26 cellular contexts compared by ENCODE assay signal in the genomic region with DNA sequence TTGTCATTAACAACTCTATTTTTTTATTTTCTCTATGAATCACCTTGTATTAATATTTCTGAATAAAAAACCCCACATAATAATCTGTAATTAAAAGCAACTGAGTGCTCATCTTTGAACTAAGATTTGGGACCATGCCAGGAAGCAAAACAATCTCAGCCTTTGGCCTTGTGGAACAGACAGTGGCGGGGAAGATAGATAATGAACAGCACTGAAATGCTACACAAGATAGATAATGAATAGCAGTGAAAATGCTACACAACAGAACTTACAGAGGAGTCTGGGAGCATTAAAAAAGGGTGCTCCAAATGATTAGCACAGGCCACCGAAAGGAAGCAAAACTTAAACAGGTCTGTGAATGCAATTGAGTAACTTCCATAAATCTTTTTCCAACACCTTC.
DNase-seq lines count a peak whose midpoint lies in the region; ATAC-seq, FAIRE-seq and TF ChIP-seq lines count a peak whose summit lies in the region.
"Had no signal": no experiment of that assay in that cellular context is flagged by ENCODE, and none has a peak within 500 bp of the region (broad histone marks: within the 10 kb centered on the region; RNA-seq: fewer than 3 reads in every experiment).

No MANE protein-coding gene starts in this region.

- TF ChIP-seq POLR2A in K562 (conservative IDR thresholded peaks at IDR 0.05) (no peak), right lobe of liver (IDR thresholded peaks at IDR 0.05) (no peak)

- TF ChIP-seq EP300 in SK-N-SH (IDR thresholded peaks at IDR 0.05; ENCODE audit: borderline replicate concordance in 1 of 2, low read depth in 1 of 2, low read length in 1 of 2) (no peak), K562 (IDR thresholded peaks at IDR 0.05; ENCODE audit: low read length) (no peak)

- H3K27ac Mint-ChIP-seq in Caco-2 (ENCODE audit: unreplicated experiment) (peak overlapping the region; percentile 29), GM23338 (no peak overlapping the region)
- H3K27ac Mint-ChIP-seq: CD14-positive monocyte; CD4-positive, alpha-beta memory T cell; CD4-positive, CD25-positive, alpha-beta regulatory T cell; CD8-positive, alpha-beta memory T cell had no signal

- TF ChIP-seq CTCF in SK-N-SH (IDR thresholded peaks at IDR 0.05) (no peak), Caco-2 (IDR thresholded peaks at IDR 0.05; ENCODE audit: insufficient read depth in 1 of 2, low read depth in 1 of 2, low read length in 1 of 2, severe bottlenecking in 1 of 2, unreplicated experiment in 1 of 2) (no peak), GM23338 (conservative IDR thresholded peaks at IDR 0.05; ENCODE audit: low read depth in 2 of 2) (no peak), K562 (IDR thresholded peaks at IDR 0.05 in 2 of 3, conservative IDR thresholded peaks at IDR 0.05 in 1 of 3; ENCODE audit: insufficient read depth in 2 of 3, low read depth in 1 of 3, low read length in 3 of 3) (no peak), right lobe of liver (IDR thresholded peaks at IDR 0.05) (no peak)

- H3K36me3 ChIP-seq in SK-N-SH (replicated peaks in 1 of 2; ENCODE audit: control insufficient read depth in 1 of 2, insufficient read depth in 2 of 2, low read length in 1 of 2) = no peaks in the 10 kb centered on the region
- no peaks in the 10 kb centered on the region for H3K36me3 ChIP-seq in Caco-2 (ENCODE audit: control insufficient read depth, insufficient read depth, low read length)
- H3K36me3 ChIP-seq in GM23338 (ENCODE audit: insufficient read depth) = no peaks in the 10 kb centered on the region
- no peaks in the 10 kb centered on the region for H3K36me3 ChIP-seq in K562 (ENCODE audit: control insufficient read depth, insufficient read depth, low read length)
- H3K36me3 ChIP-seq in right lobe of liver = no peaks in the 10 kb centered on the region
- H3K36me3 ChIP-seq: BE2C, BLaER1 had no signal

- no peaks in the 10 kb centered on the region for H3K9me1 ChIP-seq in K562 (ENCODE audit: control insufficient read depth, insufficient read depth, low read length)

- no peaks in the 10 kb centered on the region for H3K9me2 ChIP-seq in SK-N-SH
- 0 out of 2 replicates have a peak, but pooled peaks cover 2% of the 10 kb centered on the region for H3K9me2 ChIP-seq in GM23338 (ENCODE audit: insufficient read depth)

- H2AFZ ChIP-seq in SK-N-SH (ENCODE audit: low read depth) = no peak overlapping the region
- H2AFZ ChIP-seq in GM23338 = peak overlapping the region; percentile 28; the same call in 1 of the 2 replicates
- no peak overlapping the region for H2AFZ ChIP-seq in K562 (ENCODE audit: low read depth, low read length)

- H3K4me1 Mint-ChIP-seq in Caco-2 (ENCODE audit: low read depth, unreplicated experiment) = no peaks in the 10 kb centered on the region
- H3K4me1 Mint-ChIP-seq in GM23338 = peaks cover 4% of the 10 kb centered on the region
- H3K4me1 Mint-ChIP-seq: CD14-positive monocyte; CD4-positive, alpha-beta memory T cell; CD4-positive, CD25-positive, alpha-beta regulatory T cell; CD8-positive, alpha-beta memory T cell had no signal

- no peak for TF ChIP-seq RAD21 in SK-N-SH (IDR thresholded peaks at IDR 0.05; ENCODE audit: low read length)
- no peak for TF ChIP-seq RAD21 in K562 (CRISPR knock-in tag; conservative IDR thresholded peaks at IDR 0.05 in 1 of 2, IDR thresholded peaks at IDR 0.05 in 1 of 2)

- H3K4me2 ChIP-seq in SK-N-SH (no peak overlapping the region), GM23338 (no peak overlapping the region), K562 (ENCODE audit: insufficient read depth, low read length) (no peak overlapping the region)
- H3K4me2 ChIP-seq: BLaER1 had no signal

- H3K27me3 ChIP-seq in SK-N-SH (ENCODE audit: insufficient read depth) (no peaks in the 10 kb centered on the region), Caco-2 (replicated peaks; ENCODE audit: control insufficient read depth, insufficient read depth, low read length) (no peaks in the 10 kb centered on the region), GM23338 (ENCODE audit: insufficient read depth) (no peaks in the 10 kb centered on the region), K562 (ENCODE audit: control insufficient read depth in 2 of 2, insufficient read depth in 2 of 2, low read length in 2 of 2) (no peaks in the 10 kb centered on the region), right lobe of liver (no peaks in the 10 kb centered on the region)
- H3K27me3 ChIP-seq: BE2C, BLaER1 had no signal

- H4K20me1 ChIP-seq in SK-N-SH (ENCODE audit: insufficient read depth) (no peaks in the 10 kb centered on the region), GM23338 (replicated peaks; ENCODE audit: insufficient read depth) (no peaks in the 10 kb centered on the region), K562 (replicated peaks; ENCODE audit: control insufficient read depth, insufficient read depth, low read length) (no peaks in the 10 kb centered on the region)
- H4K20me1 ChIP-seq: BLaER1 had no signal

- H3K4me3 ChIP-seq in SK-N-SH (ENCODE audit: low read depth in 2 of 2, low read length in 1 of 2) (no peak overlapping the region), Caco-2 (ENCODE audit: low read depth, low read length) (no peak overlapping the region), GM23338 (no peak overlapping the region), K562 (no peak overlapping the region), right lobe of liver (no peak overlapping the region)
- H3K4me3 ChIP-seq: BLaER1 had no signal

- H3K4me1 ChIP-seq in SK-N-SH (ENCODE audit: control insufficient read depth in 1 of 2, insufficient read depth in 2 of 2, low read depth in 1 of 2, low read length in 1 of 2) (no peaks in the 10 kb centered on the region; a peak in 2 of 4 replicates), Caco-2 (0 out of 2 replicates have a peak, but pooled peaks cover 4% of the 10 kb centered on the region), GM23338 (ENCODE audit: insufficient read depth) (no peaks in the 10 kb centered on the region; the same call in 1 of the 2 replicates), K562 (replicated peaks in 1 of 2; ENCODE audit: control insufficient read depth in 2 of 2, insufficient read depth in 2 of 2, low read length in 2 of 2) (no peaks in the 10 kb centered on the region; a peak in 1 of 5 replicates), right lobe of liver (no peaks in the 10 kb centered on the region)
- H3K4me1 ChIP-seq: BLaER1 had no signal

- CTCF ChIA-PET in SK-N-SH (lab: Yijun Ruan, JAX) (no interaction called here), Caco-2 (lab: Charles Lee) (no interaction called here), K562 (lab: Yijun Ruan, JAX; ENCODE audit: low intra/inter-chr PET ratio) (no interaction called here)

- POLR2A ChIA-PET in SK-N-SH (lab: Yijun Ruan, JAX) = no interaction called here
- POLR2A ChIA-PET in Caco-2 (lab: Charles Lee) = interaction anchor here (0.8 kb wide), 1 partner anchor 150 kb away, joined by 3 read pairs; no protein-coding TSS in a partner anchor
- POLR2A ChIA-PET in K562 (lab: Yijun Ruan, JAX) = no interaction called here

- no peaks in the 10 kb centered on the region for H3K36me3 Mint-ChIP-seq in Caco-2 (ENCODE audit: insufficient read depth, unreplicated experiment)
- H3K36me3 Mint-ChIP-seq in GM23338 (ENCODE audit: low read depth) = no peaks in the 10 kb centered on the region
- H3K36me3 Mint-ChIP-seq: CD14-positive monocyte; CD4-positive, alpha-beta memory T cell; CD4-positive, CD25-positive, alpha-beta regulatory T cell; CD8-positive, alpha-beta memory T cell had no signal

- intact Hi-C loops in Caco-2 (cut with micrococcal nuclease; ENCODE audit: unreplicated experiment) (no loop called here), K562 (cut with micrococcal nuclease) (no loop called here), right lobe of liver (cut with DNase I) (no loop called here)

- FAIRE-seq in K562 (lab: Jason Lieb, UNC) = no peak
- FAIRE-seq: A204.1, D721Med, G401.6, GM12891, GM19239 had no signal

- no peaks in the 10 kb centered on the region for H3K79me2 ChIP-seq in SK-N-SH (ENCODE audit: insufficient read depth)
- no peaks in the 10 kb centered on the region for H3K79me2 ChIP-seq in GM23338 (replicated peaks; ENCODE audit: insufficient read depth)
- no peaks in the 10 kb centered on the region for H3K79me2 ChIP-seq in K562 (ENCODE audit: control insufficient read depth, insufficient read depth, low read length)

- H3K9me3 ChIP-seq in SK-N-SH = no peaks in the 10 kb centered on the region; the same call in 1 of the 2 replicates
- H3K9me3 ChIP-seq in Caco-2 = no peaks in the 10 kb centered on the region
- no peaks in the 10 kb centered on the region for H3K9me3 ChIP-seq in K562 (replicated peaks; ENCODE audit: control insufficient read depth, insufficient read depth, low read depth, low read length)
- no peaks in the 10 kb centered on the region for H3K9me3 ChIP-seq in right lobe of liver
- H3K9me3 ChIP-seq: BE2C, BLaER1 had no signal

- H3K27ac ChIP-seq in SK-N-SH (ENCODE audit: low read depth in 2 of 2, low read length in 1 of 2) = peak overlapping the region in 1 of 2 experiments; percentile 34; a peak in 1 of 4 replicates
- H3K27ac ChIP-seq in GM23338 (ENCODE audit: low read depth) = no peak overlapping the region
- H3K27ac ChIP-seq in K562 (ENCODE audit: extremely low read depth, low read depth, low read length) = no peak overlapping the region
- no peak overlapping the region for H3K27ac ChIP-seq in right lobe of liver
- H3K27ac ChIP-seq: BLaER1 had no signal

- BruUV-seq in Caco-2 (replicated peaks; lab: Mats Ljungman, UMichigan) (no TSS peak), K562 (replicated peaks; lab: Mats Ljungman, UMichigan) (no TSS peak)

- H3K27me3 Mint-ChIP-seq in Caco-2 (ENCODE audit: insufficient read depth, unreplicated experiment) (peaks cover 3% of the 10 kb centered on the region), GM23338 (ENCODE audit: insufficient read depth, low read depth, poor library complexity) (no peaks in the 10 kb centered on the region)
- H3K27me3 Mint-ChIP-seq: CD4-positive, alpha-beta memory T cell; CD4-positive, CD25-positive, alpha-beta regulatory T cell; CD8-positive, alpha-beta memory T cell had no signal

- H3K9ac ChIP-seq in SK-N-SH (no peak overlapping the region), K562 (ENCODE audit: insufficient read depth in 1 of 2, low read depth in 2 of 2, low read length in 2 of 2) (no peak overlapping the region)
- H3K9ac ChIP-seq: BLaER1 had no signal

- H3F3A ChIP-seq in SK-N-SH (replicated peaks; ENCODE audit: insufficient read depth) (no peaks in the 10 kb centered on the region), GM23338 (replicated peaks; ENCODE audit: low read depth) (no peaks in the 10 kb centered on the region)

- DNase-seq in SK-N-SH (peak; percentile 28), Caco-2 (no peak), GM23338 (ENCODE audit: low spot score) (no peak), K562 (ENCODE audit: extremely low read depth in 1 of 4, low spot score in 3 of 4) (peak in 1 of 4 experiments; percentile 53), NCI-H526 treated with DMSO at 0.1 percent for 48 hours (lab: John Stamatoyannopoulos, UW) (no peak), right lobe of liver (no peak), germinal center (ENCODE audit: low spot score) (no peak)
- DNase-seq: 8988T; ACHN; BE2C; C1 segment of cervical spinal cord; Calu3; CD4-positive, alpha-beta memory T cell; CD4-positive, CD25-positive, alpha-beta regulatory T cell; CD8-positive, alpha-beta memory T cell; COR-L47; DMS79 treated with DMSO at 0.1 percent for 48 hours; GF-D8 had no signal

- ATAC-seq in SK-N-SH treated with all-trans-retinoic acid at 6 μM for 48 hours (no peak), GM23338 (no peak), K562 (peak; percentile 52; the same call in 2 of the 3 replicates), right lobe of liver (no peak)

- H3K9me3 Mint-ChIP-seq in Caco-2 (ENCODE audit: unreplicated experiment) (peaks cover 5% of the 10 kb centered on the region), GM23338 (peaks cover 2% of the 10 kb centered on the region; the same call in 1 of the 3 replicates)

- H3K4me3 Mint-ChIP-seq in Caco-2 (ENCODE audit: unreplicated experiment) (no peak overlapping the region), GM23338 (no peak overlapping the region)
- H3K4me3 Mint-ChIP-seq: CD14-positive monocyte; CD4-positive, alpha-beta memory T cell; CD4-positive, CD25-positive, alpha-beta regulatory T cell; CD8-positive, alpha-beta memory T cell had no signal

- in situ Hi-C loops in K562 (cut with MboI) = no loop called here

- 15% methylated on average over 2 of the region's 2 CpGs for WGBS in SK-N-SH (ENCODE audit: low lambda C conversion rate)
- WGBS in K562 (ENCODE audit: insufficient coverage, low coverage, missing lambda C conversion rate) = 0% methylated on average over 2 of the region's 2 CpGs
- WGBS in right lobe of liver (ENCODE audit: insufficient coverage, low coverage, low lambda C conversion rate, missing lambda C conversion rate) = 60% methylated on average over 2 of the region's 2 CpGs
